18 cellular contexts compared by ENCODE assay signal in the genomic region with DNA sequence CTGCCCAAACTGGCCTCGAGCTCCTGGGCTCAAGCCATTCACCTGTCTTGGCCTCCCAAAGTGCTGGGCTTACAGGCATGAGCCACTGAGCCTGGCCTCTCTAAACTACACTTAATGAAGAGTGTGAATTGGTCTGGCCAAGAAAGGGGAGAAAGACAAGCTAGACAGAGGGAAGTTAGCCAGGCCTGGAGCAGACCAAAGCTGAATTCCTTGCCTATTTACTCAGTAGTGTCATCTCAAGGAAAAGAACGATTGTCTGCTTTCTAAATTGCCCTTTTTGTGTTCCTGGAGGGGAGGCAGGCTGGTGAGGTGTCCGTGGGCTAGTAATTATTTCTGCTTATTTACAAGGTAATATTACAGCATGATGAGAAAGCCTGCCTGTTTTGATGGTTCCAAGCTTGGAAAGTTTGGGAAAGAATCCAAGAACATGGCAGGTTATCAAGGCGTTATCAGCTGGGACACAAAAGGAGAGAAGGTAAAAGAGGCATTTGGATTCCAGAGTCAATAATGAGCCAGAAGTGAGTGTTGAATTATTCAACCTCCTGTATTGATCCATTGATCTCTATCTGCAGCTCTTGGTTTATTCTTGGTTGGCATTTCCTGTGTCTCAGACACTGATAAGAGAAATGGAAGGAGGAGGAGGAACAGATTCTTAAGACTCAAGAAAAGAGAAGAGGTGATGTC. TPM values are rescaled to one million over a fixed set of nuclear protein-coding genes. Genes with fewer than 3 reads are reported as not detected.
A peak's percentile ranks its signal among the peaks of the same experiment; 100 is the strongest.
DNase-seq lines count a peak whose midpoint lies in the region; ATAC-seq, FAIRE-seq and TF ChIP-seq lines count a peak whose summit lies in the region.
"Had no signal": no experiment of that assay in that cellular context is flagged by ENCODE, and none has a peak within 500 bp of the region (broad histone marks: within the 10 kb centered on the region; RNA-seq: fewer than 3 reads in every experiment).

No MANE protein-coding gene starts in this region.

- H3K27ac ChIP-seq in WERI-Rb-1 (no peak overlapping the region), keratinocyte (ENCODE audit: control insufficient read depth, insufficient read depth, low read length) (no peak overlapping the region), stomach (peak overlapping the region in 2 of 5 donors; percentile 32 to 39), A673 (ENCODE audit: low read depth, low read length, poor library complexity, severe bottlenecking) (no peak overlapping the region)
- H3K27ac ChIP-seq: ovary had no signal

- CTCF ChIA-PET in A673 (lab: Charles Lee): no interaction called here

- no peak overlapping the region for H3K9ac ChIP-seq in keratinocyte (ENCODE audit: control insufficient read depth, extremely low read depth, insufficient read depth, low read length)

- ATAC-seq in HG02759 (IDR thresholded peaks at IDR 0.05; ENCODE audit: unreplicated experiment): no peak
- ATAC-seq: activated CD4-positive, CD25-positive, alpha-beta regulatory T cell treated with anti-CD3 and anti-CD28 coated beads, Interleukin-2, amount 50 U/mL, for 24 hours; stimulated activated naive CD8-positive, alpha-beta T cell treated with anti-CD3 and anti-CD28 coated beads, Interleukin-15, amount 100 ng/mL, for 72 hours; T-cell had no signal

- no peaks in the 10 kb centered on the region for H3K27me3 Mint-ChIP-seq in T-helper 2 cell treated with Interferon-gamma antibody and Interleukin-4, amounts not matched to agents 5 μg/mL and 100 μg/mL, for 36 hours (ENCODE audit: low read depth)
- H3K27me3 Mint-ChIP-seq: CD8-positive, alpha-beta memory T cell; stimulated activated naive CD8-positive, alpha-beta T cell treated with anti-CD3 and anti-CD28 coated beads, Interleukin-15, amount 100 ng/mL, for 72 hours; T-cell had no signal

- TF ChIP-seq POLR2A in stomach (IDR thresholded peaks at IDR 0.05): no peak

- H3K4me1 ChIP-seq in keratinocyte (ENCODE audit: control insufficient read depth, extremely low read depth, insufficient read depth, low read length) (no peaks in the 10 kb centered on the region), stomach (peaks cover 0 to 23% (median 16%) of the 10 kb centered on the region in 4 donors), A673 (ENCODE audit: insufficient read depth, low read length, poor library complexity, severe bottlenecking) (peaks cover 14% of the 10 kb centered on the region)

- no peaks in the 10 kb centered on the region for H3K9me3 Mint-ChIP-seq in T-helper 2 cell treated with Interferon-gamma antibody and Interleukin-4, amounts not matched to agents 5 μg/mL and 100 μg/mL, for 36 hours
- H3K9me3 Mint-ChIP-seq: CD8-positive, alpha-beta memory T cell; stimulated activated naive CD8-positive, alpha-beta T cell treated with anti-CD3 and anti-CD28 coated beads, Interleukin-15, amount 100 ng/mL, for 72 hours; T-cell had no signal

- intact Hi-C loops in stomach (cut with DNase I; ENCODE audit: low total_unique reads): no loop called here
- intact Hi-C loops in A673 (cut with micrococcal nuclease; ENCODE audit: unreplicated experiment): no loop called here

- POLR2A ChIA-PET in A673 (lab: Charles Lee; ENCODE audit: low non-redundant PET): interaction anchor here (0.6 kb wide), 1 partner anchor 275 kb away, joined by 8 read pairs; no protein-coding TSS in a partner anchor

- FAIRE-seq in keratinocyte (lab: Jason Lieb, UNC) (no peak), RCC 7860 (lab: Jason Lieb, UNC) (no peak)
- FAIRE-seq: A204.1, G401.6 had no signal

- BruUV-seq in A673 (replicated peaks; lab: Mats Ljungman, UMichigan): no TSS peak

- no peak for TF ChIP-seq EP300 in stomach (IDR thresholded peaks at IDR 0.05)

- H3K36me3 Mint-ChIP-seq in T-helper 2 cell treated with Interferon-gamma antibody and Interleukin-4, amounts not matched to agents 5 μg/mL and 100 μg/mL, for 36 hours (ENCODE audit: low read depth): no peaks in the 10 kb centered on the region
- H3K36me3 Mint-ChIP-seq: CD8-positive, alpha-beta memory T cell; T-cell had no signal

- no peak for DNase-seq in T-helper 2 cell treated with Interferon-gamma antibody and Interleukin-4, amounts not matched to agents 5 μg/mL and 100 μg/mL, for 36 hours (ENCODE audit: low spot score)
- no peak for DNase-seq in T-helper 2 cell
- DNase-seq in WERI-Rb-1: peak; percentile 0
- no peak for DNase-seq in keratinocyte (ENCODE audit: low read depth, low spot score)
- DNase-seq in stomach: peak; percentile 26
- DNase-seq in A673 (ENCODE audit: low spot score): no peak
- DNase-seq in RCC 7860 (ENCODE audit: low spot score): no peak
- DNase-seq: activated naive CD4-positive, alpha-beta T cell treated with anti-CD3 and anti-CD28 coated beads, Interleukin-2, amount 50 U/mL, for 16 hours; CD8-positive, alpha-beta memory T cell; cerebellar nuclear complex; NCI-H187 treated with DMSO at 0.1 percent for 48 hours; stimulated activated naive CD8-positive, alpha-beta T cell treated with anti-CD3 and anti-CD28 coated beads, Interleukin-15, amount 100 ng/mL, for 72 hours; T-cell had no signal

- dilution Hi-C loops in keratinocyte (cut with MboI; ENCODE audit: extremely low pct_ligation_motif_present, low sequenced_read_pairs): no loop called here

- no peaks in the 10 kb centered on the region for H4K20me1 ChIP-seq in keratinocyte (ENCODE audit: control insufficient read depth, extremely low read depth, insufficient read depth, low read length)

- H3K36me3 ChIP-seq in WERI-Rb-1 (no peaks in the 10 kb centered on the region), keratinocyte (ENCODE audit: control insufficient read depth in 2 of 2, extremely low read depth in 1 of 2, insufficient read depth in 2 of 2, low read length in 2 of 2) (no peaks in the 10 kb centered on the region), stomach (no peaks in the 10 kb centered on the region), A673 (ENCODE audit: insufficient read depth, low read length, poor library complexity, severe bottlenecking) (no peaks in the 10 kb centered on the region)
- H3K36me3 ChIP-seq: ovary had no signal

- no peaks in the 10 kb centered on the region for H3K9me1 ChIP-seq in keratinocyte (ENCODE audit: control insufficient read depth, extremely low read depth, insufficient read depth, low read length)

- H3K4me1 Mint-ChIP-seq in T-helper 2 cell treated with Interferon-gamma antibody and Interleukin-4, amounts not matched to agents 5 μg/mL and 100 μg/mL, for 36 hours (ENCODE audit: low read depth): peaks cover 28% of the 10 kb centered on the region

- H3K27ac Mint-ChIP-seq in T-helper 2 cell treated with Interferon-gamma antibody and Interleukin-4, amounts not matched to agents 5 μg/mL and 100 μg/mL, for 36 hours: no peak overlapping the region
- H3K27ac Mint-ChIP-seq: stimulated activated naive CD8-positive, alpha-beta T cell treated with anti-CD3 and anti-CD28 coated beads, Interleukin-15, amount 100 ng/mL, for 72 hours; T-cell had no signal

- H3K4me3 ChIP-seq in WERI-Rb-1 (ENCODE audit: low read depth, low read length) (no peak overlapping the region), keratinocyte (ENCODE audit: control insufficient read depth in 2 of 3, extremely low read depth in 1 of 3, insufficient read depth in 2 of 3, low read depth in 1 of 3, low read length in 3 of 3) (no peak overlapping the region), stomach (no peak overlapping the region), A673 (ENCODE audit: low read depth, low read length, poor library complexity, severe bottlenecking) (no peak overlapping the region)
- H3K4me3 ChIP-seq: ovary had no signal

- WGBS in stomach, 5 donors: 29 to 53% (median 30%) methylated on average over 4 of the region's 4 CpGs

- peak overlapping the region; percentile 0 for H3K4me3 Mint-ChIP-seq in T-helper 2 cell treated with Interferon-gamma antibody and Interleukin-4, amounts not matched to agents 5 μg/mL and 100 μg/mL, for 36 hours
- H3K4me3 Mint-ChIP-seq: CD8-positive, alpha-beta memory T cell; stimulated activated naive CD8-positive, alpha-beta T cell treated with anti-CD3 and anti-CD28 coated beads, Interleukin-15, amount 100 ng/mL, for 72 hours; T-cell had no signal

- H3K9me3 ChIP-seq in WERI-Rb-1 (ENCODE audit: severe bottlenecking) (no peaks in the 10 kb centered on the region), keratinocyte (ENCODE audit: control insufficient read depth, low read depth, low read length) (no peaks in the 10 kb centered on the region), stomach (no peaks in the 10 kb centered on the region), A673 (ENCODE audit: low read depth, low read length, poor library complexity, severe bottlenecking) (no peaks in the 10 kb centered on the region)
- H3K9me3 ChIP-seq: ovary had no signal

- no peaks in the 10 kb centered on the region for H3K79me2 ChIP-seq in keratinocyte (ENCODE audit: control insufficient read depth, insufficient read depth, low read length)

- H3K27me3 ChIP-seq in WERI-Rb-1 (ENCODE audit: insufficient read depth, low read depth, severe bottlenecking) (no peaks in the 10 kb centered on the region), keratinocyte (ENCODE audit: control insufficient read depth, extremely low read depth, insufficient read depth, low read length) (no peaks in the 10 kb centered on the region), stomach (no peaks in the 10 kb centered on the region), A673 (replicated peaks; ENCODE audit: insufficient read depth, low read depth, low read length, poor library complexity) (no peaks in the 10 kb centered on the region)
- H3K27me3 ChIP-seq: ovary had no signal

- H2AFZ ChIP-seq in keratinocyte (ENCODE audit: control insufficient read depth, low read length): peak overlapping the region; percentile 25

- TF ChIP-seq CTCF in WERI-Rb-1 (IDR thresholded peaks at IDR 0.05; ENCODE audit: low read depth, low read length) (no peak), keratinocyte (optimal IDR thresholded peaks at IDR 0.05 in 1 of 3, IDR thresholded peaks at IDR 0.05 in 1 of 3, conservative IDR thresholded peaks at IDR 0.05 in 1 of 3; ENCODE audit: extremely low read depth in 1 of 3, insufficient read depth in 2 of 3, low read length in 3 of 3) (no peak), stomach (IDR thresholded peaks at IDR 0.05) (no peak), A673 (conservative IDR thresholded peaks at IDR 0.05; ENCODE audit: low read depth, low read length) (no peak)

- no peak overlapping the region for H3K4me2 ChIP-seq in keratinocyte (ENCODE audit: control insufficient read depth, extremely low read depth, insufficient read depth, low read depth, low read length)

RNA-seq across cellular contexts. Expression of gene CBFB, which starts 6.3 kb away (rescaled TPM):
- polyA plus RNA-seq in keratinocyte (18.0 to 55.9 TPM (median 39.7 TPM) in 3 replicates), stomach (10 to 100 TPM; 13.1 to 17.7 (median 14.9) TPM)
- polyA plus RNA-seq in keratinocyte (2011; ENCODE audit: low read depth): 72.1 TPM
- 28.7 and 32.0 TPM in 2 replicates for polyA plus RNA-seq in keratinocyte (2011; cell fraction: cytosol; rRNA removed)
- 19.3 and 37.5 TPM in 2 replicates for polyA plus RNA-seq in keratinocyte (2011; cell fraction: nucleus; rRNA removed)
- polyA plus RNA-seq in keratinocyte (2012; ENCODE audit: low replicate concordance): 33.0 and 36.9 TPM in 2 replicates
- polyA minus RNA-seq in keratinocyte: 9.6 to 35.9 TPM (median 15.7 TPM) in 3 replicates
- polyA minus RNA-seq in keratinocyte (2011; cell fraction: cytosol; rRNA and poly(A)+ RNA removed): 22.8 TPM
- 11.6 and 20.8 TPM in 2 replicates for polyA minus RNA-seq in keratinocyte (2011; cell fraction: nucleus; rRNA and poly(A)+ RNA removed)
- total RNA-seq in stomach (10 to 100 TPM in 4 of 5 donors, 1 to 10 TPM in 1; 4.1 to 68.1 (median 46.2) TPM), A673 (2021) (173 and 185 TPM in 2 replicates)

RNA-seq across cellular contexts. Expression of gene CES4A, which starts 34.3 kb away (rescaled TPM):
- polyA plus RNA-seq in keratinocyte (5.1 to 12.8 TPM (median 6.6 TPM) in 3 replicates), stomach (10 to 100 TPM in 1 of 3 donors, 1 to 10 TPM in 2; 3.2 to 16.5 (median 3.7) TPM)
- 3.3 TPM for polyA plus RNA-seq in keratinocyte (2011; ENCODE audit: low read depth)
- 3.6 and 3.9 TPM in 2 replicates for polyA plus RNA-seq in keratinocyte (2011; cell fraction: cytosol; rRNA removed)
- 48.3 and 56.6 TPM in 2 replicates for polyA plus RNA-seq in keratinocyte (2011; cell fraction: nucleus; rRNA removed)
- polyA plus RNA-seq in keratinocyte (2012; ENCODE audit: low replicate concordance): 2.9 and 6.8 TPM in 2 replicates
- 5.0 to 6.8 TPM (median 5.4 TPM) in 3 replicates for polyA minus RNA-seq in keratinocyte
- polyA minus RNA-seq in keratinocyte (2011; cell fraction: cytosol; rRNA and poly(A)+ RNA removed): not detected
- polyA minus RNA-seq in keratinocyte (2011; cell fraction: nucleus; rRNA and poly(A)+ RNA removed): 2.8 and 4.2 TPM in 2 replicates
- total RNA-seq in stomach (10 to 100 TPM in 2 of 5 donors, 1 to 10 TPM in 3; 3.3 to 22.3 (median 7.0) TPM), A673 (2021) (0.15 TPM in 1 of 2 replicates, not detected in the other)

Comparison
In these comparisons a context has a peak if more than half of its experiments do, and no peak if none do; other contexts are left out.
1. DNase-seq: peak in WERI-Rb-1 (single experiment) and stomach (single experiment); none in T-helper 2 cell treated with Interferon-gamma antibody and Interleukin-4, amounts not matched to agents 5 μg/mL and 100 μg/mL, for 36 hours (single experiment), T-helper 2 cell (0 of 5), keratinocyte (single experiment), A673 (single experiment) and RCC 7860 (single experiment).